ENCODE assay signal across 11 cellular contexts in the genomic region with DNA sequence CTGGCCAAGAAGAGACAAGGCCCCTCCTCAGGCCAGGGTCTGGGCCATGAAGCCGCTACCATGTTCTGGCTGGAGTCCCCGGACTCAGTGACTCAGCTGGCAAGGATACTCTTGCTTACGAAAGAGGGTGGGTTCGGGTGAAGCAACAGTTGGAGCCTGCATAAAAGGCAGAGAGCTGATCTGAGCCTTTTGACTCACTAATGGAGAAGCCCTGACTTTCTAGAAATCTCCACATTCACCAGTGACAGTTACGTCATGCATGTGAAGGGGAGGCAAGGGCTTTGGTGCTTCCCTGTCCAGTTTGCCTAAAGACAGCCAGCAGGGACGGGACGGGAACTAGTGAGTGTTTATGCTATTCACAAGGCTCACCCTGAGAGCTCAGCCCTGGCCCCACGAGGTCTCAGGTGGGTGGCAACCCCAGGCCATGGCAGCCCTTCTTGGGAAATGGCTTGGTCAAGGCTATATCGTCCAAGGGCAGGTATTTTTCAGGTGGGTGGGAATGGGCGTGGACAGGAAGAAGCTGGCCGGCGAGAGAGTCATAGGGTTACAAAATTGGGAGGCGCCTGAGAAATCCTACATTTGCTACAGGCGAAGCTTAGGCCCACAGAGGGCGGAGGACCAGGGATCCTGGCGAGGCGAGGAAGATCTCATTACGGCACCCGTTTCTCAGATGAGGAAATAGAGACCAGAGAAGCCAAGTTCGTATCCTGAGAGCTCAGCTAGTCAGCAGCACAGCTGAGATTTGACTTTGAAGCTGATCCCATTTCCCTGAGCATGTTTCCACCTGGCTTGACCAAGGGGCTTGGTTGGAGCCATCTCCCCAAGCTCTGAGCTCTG.
DNase-seq lines count a peak whose midpoint lies in the region; ATAC-seq and TF ChIP-seq lines count a peak whose summit lies in the region.
"Had no signal": no experiment of that assay in that cellular context is flagged by ENCODE, and none has a peak within 500 bp of the region (broad histone marks: within the 10 kb centered on the region; RNA-seq: fewer than 3 reads in every experiment).

No MANE protein-coding gene starts in this region.

- intact Hi-C loops in adrenal gland (cut with DNase I): no loop called here
- intact Hi-C loops in Right ventricle myocardium superior (cut with DNase I): no loop called here

- WGBS in adrenal gland, 4 donors: 52 to 62% (median 53%) methylated on average over 18 to 20 of the region's 20 CpGs

- H3K4me3 ChIP-seq in H7 (ENCODE audit: insufficient read depth, low read depth, low read length): no peak overlapping the region
- H3K4me3 ChIP-seq in adrenal gland: no peak overlapping the region
- no peak overlapping the region for H3K4me3 ChIP-seq in skeletal muscle cell (ENCODE audit: low read depth, low read length)

- peak; percentile 12 for DNase-seq in H7
- DNase-seq in adrenal gland: peak; percentile 72 to 90 (median 84)
- peak; percentile 69 for DNase-seq in Right ventricle myocardium superior
- peak; percentile 56 for DNase-seq in skeletal muscle cell (ENCODE audit: low read depth)
- no peak for DNase-seq in NCI-H1092 treated with DMSO at 0.1 percent for 48 hours (lab: John Stamatoyannopoulos, UW)
- DNase-seq: cerebellar nuclear complex, DMS 273 treated with DMSO at 0.1 percent for 48 hours, small intestine had no signal

- ATAC-seq in Right ventricle myocardium superior (ENCODE audit: poor library complexity): peak; percentile 95
- no peak for ATAC-seq in HG03045 (IDR thresholded peaks at IDR 0.05; ENCODE audit: unreplicated experiment)
- no peak for ATAC-seq in GM19023 (IDR thresholded peaks at IDR 0.05; ENCODE audit: unreplicated experiment)
- no peak for ATAC-seq in GM18861 (IDR thresholded peaks at IDR 0.05; ENCODE audit: unreplicated experiment)

- H3K9me3 ChIP-seq in adrenal gland (replicated peaks in 1 of 3): no peaks in the 10 kb centered on the region

- H3K27me3 ChIP-seq in H7 (ENCODE audit: control insufficient read depth, insufficient read depth, low read length) (no peaks in the 10 kb centered on the region), adrenal gland (no peaks in the 10 kb centered on the region)

- no peak for TF ChIP-seq CTCF in adrenal gland (IDR thresholded peaks at IDR 0.05)

- H3K27ac ChIP-seq in adrenal gland: no peak overlapping the region

- H3K36me3 ChIP-seq in H7 (replicated peaks; ENCODE audit: control insufficient read depth, insufficient read depth, low read length): no peaks in the 10 kb centered on the region
- no peaks in the 10 kb centered on the region for H3K36me3 ChIP-seq in adrenal gland (replicated peaks in 1 of 2)

- no peak for TF ChIP-seq POLR2A in adrenal gland (IDR thresholded peaks at IDR 0.05)

- peaks cover 3 to 7% of the 10 kb centered on the region in 2 donors for H3K4me1 ChIP-seq in adrenal gland (replicated peaks in 1 of 2)
